In the genomic region with DNA sequence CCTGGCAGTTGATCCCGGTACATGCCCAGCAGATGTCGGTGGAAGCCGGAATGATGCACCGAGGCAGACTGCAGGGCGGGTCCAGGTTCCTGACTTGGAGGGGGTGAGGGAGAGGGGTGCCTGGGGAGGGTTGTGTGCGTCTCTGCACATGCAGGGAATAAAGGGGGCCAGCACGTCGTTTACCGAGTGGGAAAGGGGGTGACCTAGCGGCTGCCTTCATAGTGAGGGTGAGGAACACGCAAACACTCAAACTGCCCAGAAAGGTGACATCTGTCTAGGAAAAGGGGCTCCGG, we compare ENCODE assay signal across 17 cellular contexts.
"Had no signal": no experiment of that assay in that cellular context is flagged by ENCODE, and none has a peak within 500 bp of the region (broad histone marks: within the 10 kb centered on the region; RNA-seq: fewer than 3 reads in every experiment).

No MANE protein-coding gene starts in this region.

- H3K4me1 ChIP-seq: lower lobe of right lung, pancreas, thyroid gland, upper lobe of left lung had no signal

- H3K27ac ChIP-seq: lower lobe of right lung, pancreas, stomach, thyroid gland, upper lobe of left lung had no signal

- H3K4me3 ChIP-seq: lower lobe of right lung, pancreas, sigmoid colon, stomach, thyroid gland, upper lobe of left lung had no signal

- H3K36me3 ChIP-seq: lower lobe of right lung, pancreas, sigmoid colon, stomach, thyroid gland, upper lobe of left lung had no signal

- DNase-seq: cortex of kidney; effector memory CD8-positive, alpha-beta T cell; erythroblast; hypothalamus; immature natural killer cell; left ventricle myocardium superior; lower lobe of right lung; natural killer cell; pancreas; right cardiac atrium; sigmoid colon; stimulated activated CD4-positive, alpha-beta T cell treated with anti-CD3 and anti-CD28 coated beads, Interleukin-2, amount 100 ng/mL, for 24 hours; stimulated activated CD4-positive, alpha-beta T cell treated with anti-CD3 and anti-CD28 coated beads, Interleukin-4, amount 100 ng/mL, for 24 hours; stimulated activated naive CD4-positive, alpha-beta T cell treated with Interleukin-2 at 50 U/mL for 16 hours; stomach; thyroid gland; upper lobe of left lung had no signal

- H3K9me3 ChIP-seq: lower lobe of right lung, pancreas, sigmoid colon, stomach, thyroid gland, upper lobe of left lung had no signal

- H3K27me3 ChIP-seq: sigmoid colon, thyroid gland, upper lobe of left lung had no signal
